Comparison of ENCODE assay signal across 11 cellular contexts in genomic region chr7:49773939-49774458, GRCh38. TPM values are rescaled to one million over a fixed set of nuclear protein-coding genes. Genes with fewer than 3 reads are reported as not detected.
DNase-seq lines count a peak whose midpoint lies in the region; ATAC-seq and TF ChIP-seq lines count a peak whose summit lies in the region.
"Had no signal": no experiment of that assay in that cellular context is flagged by ENCODE, and none has a peak within 500 bp of the region (broad histone marks: within the 10 kb centered on the region; RNA-seq: fewer than 3 reads in every experiment).

No MANE protein-coding gene starts in this region.

- H3K27me3 ChIP-seq in heart left ventricle = peaks cover 0 to 51% (median 4%) of the 10 kb centered on the region in 9 donors

- intact Hi-C loops in heart left ventricle (cut with DNase I) = loop anchor here in 6 of 10 donors (1.0 to 10.0 kb wide), 8 partner anchors 57 to 287 kb away; no protein-coding TSS in a partner anchor

- H3K36me3 ChIP-seq in heart left ventricle = no peaks in the 10 kb centered on the region

- no peaks in the 10 kb centered on the region for H3K9me3 ChIP-seq in heart left ventricle

- no peaks in the 10 kb centered on the region for H3K9me3 Mint-ChIP-seq in stimulated activated naive CD8-positive, alpha-beta T cell treated with anti-CD3 and anti-CD28 coated beads, Interleukin-15, amount 100 ng/mL, for 72 hours
- H3K9me3 Mint-ChIP-seq in stimulated activated naive B cell treated with anti-CD40 and anti-IgM and Interleukin-4, amounts not matched to agents 10 μg/mL and 1 μg/mL and 100 μg/mL, for 72 hours = no peaks in the 10 kb centered on the region
- H3K9me3 Mint-ChIP-seq: T-helper 1 cell treated with Interleukin-12 subunit alpha and Interleukin-12 subunit beta and Interleukin-4 antibody, amounts not matched to agents 30 μg/mL and 1 μg/mL, for 36 hours had no signal

- WGBS in heart left ventricle, 4 donors = 1% methylated on average over 17 to 56 of the region's 56 CpGs

- no peak for TF ChIP-seq POLR2A in heart left ventricle (IDR thresholded peaks at IDR 0.05)

- no peak for TF ChIP-seq CTCF in heart left ventricle (IDR thresholded peaks at IDR 0.05)
- no peak for TF ChIP-seq CTCF in omental fat pad (IDR thresholded peaks at IDR 0.05)

- H3K4me3 Mint-ChIP-seq in stimulated activated naive CD8-positive, alpha-beta T cell treated with anti-CD3 and anti-CD28 coated beads, Interleukin-15, amount 100 ng/mL, for 72 hours = peak overlapping the region in 1 of 2 donors; percentile 36
- peak overlapping the region in 1 of 2 donors; percentile 30 for H3K4me3 Mint-ChIP-seq in stimulated activated naive B cell treated with anti-CD40 and anti-IgM and Interleukin-4, amounts not matched to agents 10 μg/mL and 1 μg/mL and 100 μg/mL, for 72 hours
- H3K4me3 Mint-ChIP-seq: T-helper 1 cell treated with Interleukin-12 subunit alpha and Interleukin-12 subunit beta and Interleukin-4 antibody, amounts not matched to agents 30 μg/mL and 1 μg/mL, for 36 hours had no signal

- DNase-seq in stimulated activated naive CD8-positive, alpha-beta T cell treated with anti-CD3 and anti-CD28 coated beads, Interleukin-15, amount 100 ng/mL, for 72 hours = no peak
- no peak for DNase-seq in stimulated activated naive CD8-positive, alpha-beta T cell treated with anti-CD3 and anti-CD28 coated beads, Interleukin-15, Interleukin-2, amounts not matched to agents 100 U/mL and 50 U/mL, for 24 hours
- DNase-seq in heart left ventricle = peak in 4 of 5 donors; percentile 37 to 46 (median 40)
- DNase-seq in omental fat pad (ENCODE audit: low spot score) = no peak
- DNase-seq in NCI-H2196 treated with DMSO at 0.1 percent for 48 hours (lab: John Stamatoyannopoulos, UW; ENCODE audit: unreplicated experiment) = no peak
- DNase-seq in NCI-H2029 (lab: John Stamatoyannopoulos, UW) = no peak
- no peak for DNase-seq in LoVo (ENCODE audit: low spot score)
- DNase-seq in stimulated activated naive B cell treated with anti-CD40 and anti-IgM and Interleukin-4, amounts not matched to agents 10 μg/mL and 1 μg/mL and 100 μg/mL, for 72 hours = no peak
- DNase-seq: NCI-H2171 treated with DMSO at 0.1 percent for 48 hours had no signal

- peaks cover 0 to 58% (median 3%) of the 10 kb centered on the region in 12 donors for H3K4me1 ChIP-seq in heart left ventricle

- H3K27ac ChIP-seq in heart left ventricle = peak overlapping the region; percentile 72 to 96 (median 86)

- peak; percentile 19 for ATAC-seq in stimulated activated naive CD8-positive, alpha-beta T cell treated with anti-CD3 and anti-CD28 coated beads, Interleukin-15, amount 100 ng/mL, for 72 hours
- ATAC-seq in stimulated activated naive CD8-positive, alpha-beta T cell treated with anti-CD3 and anti-CD28 coated beads, Interleukin-15, Interleukin-2, amounts not matched to agents 100 U/mL and 50 U/mL, for 24 hours = no peak
- peak; percentile 38 to 66 (median 62) for ATAC-seq in heart left ventricle
- peak; percentile 22 for ATAC-seq in omental fat pad (ENCODE audit: low FRiP score)
- ATAC-seq in stimulated activated naive B cell treated with anti-CD40 and anti-IgM and Interleukin-4, amounts not matched to agents 10 μg/mL and 1 μg/mL and 100 μg/mL, for 72 hours (replicated peaks) = no peak

- H3K36me3 Mint-ChIP-seq in stimulated activated naive B cell treated with anti-CD40 and anti-IgM and Interleukin-4, amounts not matched to agents 10 μg/mL and 1 μg/mL and 100 μg/mL, for 72 hours = no peaks in the 10 kb centered on the region

- H3K27ac Mint-ChIP-seq in stimulated activated naive CD8-positive, alpha-beta T cell treated with anti-CD3 and anti-CD28 coated beads, Interleukin-15, amount 100 ng/mL, for 72 hours = no peak overlapping the region
- no peak overlapping the region for H3K27ac Mint-ChIP-seq in stimulated activated naive B cell treated with anti-CD40 and anti-IgM and Interleukin-4, amounts not matched to agents 10 μg/mL and 1 μg/mL and 100 μg/mL, for 72 hours
- H3K27ac Mint-ChIP-seq: T-helper 1 cell treated with Interleukin-12 subunit alpha and Interleukin-12 subunit beta and Interleukin-4 antibody, amounts not matched to agents 30 μg/mL and 1 μg/mL, for 36 hours had no signal

- peaks cover 24% of the 10 kb centered on the region for H3K4me1 Mint-ChIP-seq in stimulated activated naive CD8-positive, alpha-beta T cell treated with anti-CD3 and anti-CD28 coated beads, Interleukin-15, amount 100 ng/mL, for 72 hours
- H3K4me1 Mint-ChIP-seq in stimulated activated naive B cell treated with anti-CD40 and anti-IgM and Interleukin-4, amounts not matched to agents 10 μg/mL and 1 μg/mL and 100 μg/mL, for 72 hours = peaks cover 14 to 22% of the 10 kb centered on the region in 2 donors

- peaks cover 94% of the 10 kb centered on the region for H3K27me3 Mint-ChIP-seq in stimulated activated naive CD8-positive, alpha-beta T cell treated with anti-CD3 and anti-CD28 coated beads, Interleukin-15, amount 100 ng/mL, for 72 hours
- H3K27me3 Mint-ChIP-seq in stimulated activated naive B cell treated with anti-CD40 and anti-IgM and Interleukin-4, amounts not matched to agents 10 μg/mL and 1 μg/mL and 100 μg/mL, for 72 hours = peaks cover 63 to 80% of the 10 kb centered on the region in 2 donors

- peak overlapping the region; percentile 52 to 83 (median 60) for H3K4me3 ChIP-seq in heart left ventricle

RNA-seq across cellular contexts. Expression of gene VWC2, which starts 0.6 kb away (rescaled TPM):
- 10 to 100 TPM in 2 of 9 donors, 1 to 10 TPM in 7; 3.6 to 10.1 (median 6.8) TPM for total RNA-seq in heart left ventricle
- 1 to 10 TPM; 2.3 to 4.2 TPM for polyA plus RNA-seq in heart left ventricle
- total RNA-seq in omental fat pad = under 1 TPM in 3 of 4 donors, not detected in 1; under 0.01 to 0.16 (median 0.06) TPM
- total RNA-seq: myocyte had no signal

Comparison
In these comparisons a context has a peak if more than half of its experiments do, and no peak if none do; other contexts are left out.
1. ATAC-seq: peak in stimulated activated naive CD8-positive, alpha-beta T cell treated with anti-CD3 and anti-CD28 coated beads, Interleukin-15, amount 100 ng/mL, for 72 hours (single experiment), heart left ventricle (4 of 4) and omental fat pad (single experiment); none in stimulated activated naive CD8-positive, alpha-beta T cell treated with anti-CD3 and anti-CD28 coated beads, Interleukin-15, Interleukin-2, amounts not matched to agents 100 U/mL and 50 U/mL, for 24 hours (single experiment) and stimulated activated naive B cell treated with anti-CD40 and anti-IgM and Interleukin-4, amounts not matched to agents 10 μg/mL and 1 μg/mL and 100 μg/mL, for 72 hours (0 of 2).
2. DNase-seq: peak in heart left ventricle (4 of 5); none in stimulated activated naive CD8-positive, alpha-beta T cell treated with anti-CD3 and anti-CD28 coated beads, Interleukin-15, amount 100 ng/mL, for 72 hours (0 of 2), stimulated activated naive CD8-positive, alpha-beta T cell treated with anti-CD3 and anti-CD28 coated beads, Interleukin-15, Interleukin-2, amounts not matched to agents 100 U/mL and 50 U/mL, for 24 hours (single experiment), omental fat pad (single experiment), NCI-H2196 treated with DMSO at 0.1 percent for 48 hours (single experiment), NCI-H2029 (single experiment), LoVo (single experiment) and stimulated activated naive B cell treated with anti-CD40 and anti-IgM and Interleukin-4, amounts not matched to agents 10 μg/mL and 1 μg/mL and 100 μg/mL, for 72 hours (single experiment).